Comparison of ENCODE assay signal across 1 cellular context in the genomic region with DNA sequence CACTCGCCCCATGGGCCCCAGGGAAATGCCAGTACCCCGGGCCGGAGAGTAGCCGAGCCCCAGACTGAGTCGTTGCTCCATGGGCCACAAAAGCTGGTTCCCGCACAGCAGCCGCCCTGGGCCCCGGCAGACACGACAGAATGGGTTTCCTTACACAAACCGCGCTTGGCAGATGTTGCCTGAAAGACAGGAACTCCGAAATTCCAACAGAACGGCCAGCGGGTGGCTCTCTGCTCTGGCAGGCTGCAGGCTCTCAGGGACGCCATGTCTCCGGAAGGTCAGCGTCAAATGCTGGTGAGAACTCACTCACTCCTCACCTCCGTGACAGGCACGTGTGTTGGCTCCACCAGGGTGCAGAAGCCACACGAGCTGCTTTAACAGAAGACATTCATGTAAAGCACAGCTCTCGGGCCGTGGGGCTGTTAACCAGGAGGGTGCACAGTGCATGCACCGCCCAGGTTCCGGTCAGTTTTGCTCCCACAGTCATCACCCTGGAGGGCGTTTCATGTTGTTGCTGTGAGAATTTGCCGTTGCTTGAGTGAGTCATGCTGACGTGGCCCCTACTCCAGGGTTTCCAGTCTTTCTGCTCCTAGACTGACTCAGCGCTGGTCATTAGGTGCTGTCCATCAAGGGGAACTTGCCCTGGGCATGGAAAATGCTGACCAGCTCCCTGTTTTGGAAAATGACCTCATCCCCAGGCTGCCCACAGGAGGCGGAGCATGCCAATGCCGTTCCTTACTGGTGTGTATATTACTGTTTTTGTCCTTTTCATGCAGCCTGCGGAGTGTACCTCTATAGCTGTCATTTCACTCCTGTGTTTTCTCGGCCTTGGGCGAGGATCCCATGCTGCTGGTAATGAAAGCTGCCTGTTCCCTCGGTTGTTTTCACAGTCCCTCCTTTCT.
TF ChIP-seq lines count a peak whose summit lies in the region.

No MANE protein-coding gene starts in this region.

TF ChIP-seq in HepG2, 621 proteins besides CTCF, POLR2A, EP300 and RAD21 (continued from another document and continues in another):
- TF ChIP-seq, protein P1, sequence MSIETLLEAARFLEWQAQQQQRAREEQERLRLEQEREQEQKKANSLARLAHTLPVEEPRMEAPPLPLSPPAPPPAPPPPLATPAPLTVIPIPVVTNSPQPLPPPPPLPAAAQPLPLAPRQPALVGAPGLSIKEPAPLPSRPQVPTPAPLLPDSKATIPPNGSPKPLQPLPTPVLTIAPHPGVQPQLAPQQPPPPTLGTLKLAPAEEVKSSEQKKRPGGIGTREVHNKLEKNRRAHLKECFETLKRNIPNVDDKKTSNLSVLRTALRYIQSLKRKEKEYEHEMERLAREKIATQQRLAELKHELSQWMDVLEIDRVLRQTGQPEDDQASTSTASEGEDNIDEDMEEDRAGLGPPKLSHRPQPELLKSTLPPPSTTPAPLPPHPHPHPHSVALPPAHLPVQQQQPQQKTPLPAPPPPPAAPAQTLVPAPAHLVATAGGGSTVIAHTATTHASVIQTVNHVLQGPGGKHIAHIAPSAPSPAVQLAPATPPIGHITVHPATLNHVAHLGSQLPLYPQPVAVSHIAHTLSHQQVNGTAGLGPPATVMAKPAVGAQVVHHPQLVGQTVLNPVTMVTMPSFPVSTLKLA (IDR thresholded peaks at IDR 0.05): peak; percentile 39; the same call in 1 of the 2 replicates
- TF ChIP-seq CCAR2 (optimal IDR thresholded peaks at IDR 0.05; ENCODE audit: low read depth, low read length) (no peak), ZNF10 (CRISPR knock-in tag; IDR thresholded peaks at IDR 0.05; ENCODE audit: borderline replicate concordance, low read depth) (no peak), ZNF292 (CRISPR knock-in tag; IDR thresholded peaks at IDR 0.05; ENCODE audit: borderline replicate concordance, low read depth) (0 out of 2 replicates have a peak, but pooled peaks have one; percentile 31), ZNF570 (CRISPR knock-in tag; IDR thresholded peaks at IDR 0.05; ENCODE audit: borderline replicate concordance) (no peak), ZNF652 (CRISPR knock-in tag; IDR thresholded peaks at IDR 0.05; ENCODE audit: borderline replicate concordance, low read depth) (no peak), ZNF343 (CRISPR knock-in tag; IDR thresholded peaks at IDR 0.05) (peak; percentile 80; the same call in 1 of the 2 replicates), HNRNPK (IDR thresholded peaks at IDR 0.05; ENCODE audit: low read depth, low read length, poor library complexity, severe bottlenecking) (no peak), HHEX (CRISPR knock-in tag; IDR thresholded peaks at IDR 0.05) (no peak), ZNF629 (CRISPR knock-in tag; conservative IDR thresholded peaks at IDR 0.05) (no peak), ZNF563 (CRISPR knock-in tag; IDR thresholded peaks at IDR 0.05) (peak; percentile 84; the same call in 1 of the 2 replicates), ADNP (CRISPR knock-in tag; IDR thresholded peaks at IDR 0.05) (no peak), ZNF550 (CRISPR knock-in tag; IDR thresholded peaks at IDR 0.05; ENCODE audit: borderline replicate concordance) (no peak), MLLT10 (CRISPR knock-in tag; IDR thresholded peaks at IDR 0.05) (no peak), ZNF431 (CRISPR knock-in tag; IDR thresholded peaks at IDR 0.05; ENCODE audit: borderline replicate concordance, low read depth) (0 out of 2 replicates have a peak, but pooled peaks have one; percentile 59), MIER2 (CRISPR knock-in tag; IDR thresholded peaks at IDR 0.05) (no peak), ZNF256 (CRISPR knock-in tag; conservative IDR thresholded peaks at IDR 0.05) (no peak), ZNF263 (CRISPR knock-in tag; IDR thresholded peaks at IDR 0.05) (peak; percentile 35; the same call in 1 of the 2 replicates), ZNF678 (CRISPR knock-in tag; IDR thresholded peaks at IDR 0.05) (0 out of 2 replicates have a peak, but pooled peaks have one; percentile 67), NCOA1 (CRISPR knock-in tag; IDR thresholded peaks at IDR 0.05) (no peak), BHLHE40 (IDR thresholded peaks at IDR 0.05; ENCODE audit: low read length) (peak; percentile 52), ZFP41 (CRISPR knock-in tag; IDR thresholded peaks at IDR 0.05; ENCODE audit: borderline replicate concordance) (peak; percentile 84; the same call in 1 of the 2 replicates), ZNF264 (CRISPR knock-in tag; IDR thresholded peaks at IDR 0.05) (0 out of 2 replicates have a peak, but pooled peaks have one; percentile 21), MYC (CRISPR knock-in tag; IDR thresholded peaks at IDR 0.05; ENCODE audit: borderline replicate concordance) (peak; percentile 17; the same call in 1 of the 2 replicates), EZH2 (conservative IDR thresholded peaks at IDR 0.05; ENCODE audit: low read depth, low read length) (no peak), ZSCAN12 (CRISPR knock-in tag; IDR thresholded peaks at IDR 0.05) (no peak), YEATS2 (CRISPR knock-in tag; IDR thresholded peaks at IDR 0.05; ENCODE audit: borderline replicate concordance) (no peak; the same call in 1 of the 2 replicates), ZNF558 (CRISPR knock-in tag; IDR thresholded peaks at IDR 0.05; ENCODE audit: borderline replicate concordance) (0 out of 2 replicates have a peak, but pooled peaks have one; percentile 28), CBX1 (IDR thresholded peaks at IDR 0.05; ENCODE audit: low read depth) (no peak), SRSF9 (IDR thresholded peaks at IDR 0.05; ENCODE audit: borderline replicate concordance, insufficient read depth, low read depth, low read length, poor library complexity, severe bottlenecking) (no peak), ISL2 (CRISPR knock-in tag; IDR thresholded peaks at IDR 0.05) (no peak)
- TF ChIP-seq, protein P2, sequence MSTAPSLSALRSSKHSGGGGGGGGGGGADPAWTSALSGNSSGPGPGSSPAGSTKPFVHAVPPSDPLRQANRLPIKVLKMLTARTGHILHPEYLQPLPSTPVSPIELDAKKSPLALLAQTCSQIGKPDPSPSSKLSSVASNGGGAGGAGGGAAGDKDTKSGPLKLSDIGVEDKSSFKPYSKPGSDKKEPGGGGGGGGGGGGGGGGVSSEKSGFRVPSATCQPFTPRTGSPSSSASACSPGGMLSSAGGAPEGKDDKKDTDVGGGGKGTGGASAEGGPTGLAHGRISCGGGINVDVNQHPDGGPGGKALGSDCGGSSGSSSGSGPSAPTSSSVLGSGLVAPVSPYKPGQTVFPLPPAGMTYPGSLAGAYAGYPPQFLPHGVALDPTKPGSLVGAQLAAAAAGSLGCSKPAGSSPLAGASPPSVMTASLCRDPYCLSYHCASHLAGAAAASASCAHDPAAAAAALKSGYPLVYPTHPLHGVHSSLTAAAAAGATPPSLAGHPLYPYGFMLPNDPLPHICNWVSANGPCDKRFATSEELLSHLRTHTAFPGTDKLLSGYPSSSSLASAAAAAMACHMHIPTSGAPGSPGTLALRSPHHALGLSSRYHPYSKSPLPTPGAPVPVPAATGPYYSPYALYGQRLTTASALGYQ (CRISPR knock-in tag; IDR thresholded peaks at IDR 0.05): no peak
- TF ChIP-seq, protein P3, sequence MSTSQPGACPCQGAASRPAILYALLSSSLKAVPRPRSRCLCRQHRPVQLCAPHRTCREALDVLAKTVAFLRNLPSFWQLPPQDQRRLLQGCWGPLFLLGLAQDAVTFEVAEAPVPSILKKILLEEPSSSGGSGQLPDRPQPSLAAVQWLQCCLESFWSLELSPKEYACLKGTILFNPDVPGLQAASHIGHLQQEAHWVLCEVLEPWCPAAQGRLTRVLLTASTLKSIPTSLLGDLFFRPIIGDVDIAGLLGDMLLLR (CRISPR knock-in tag; IDR thresholded peaks at IDR 0.05): 0 out of 2 replicates have a peak, but pooled peaks have one; percentile 58
- TF ChIP-seq, protein P4, sequence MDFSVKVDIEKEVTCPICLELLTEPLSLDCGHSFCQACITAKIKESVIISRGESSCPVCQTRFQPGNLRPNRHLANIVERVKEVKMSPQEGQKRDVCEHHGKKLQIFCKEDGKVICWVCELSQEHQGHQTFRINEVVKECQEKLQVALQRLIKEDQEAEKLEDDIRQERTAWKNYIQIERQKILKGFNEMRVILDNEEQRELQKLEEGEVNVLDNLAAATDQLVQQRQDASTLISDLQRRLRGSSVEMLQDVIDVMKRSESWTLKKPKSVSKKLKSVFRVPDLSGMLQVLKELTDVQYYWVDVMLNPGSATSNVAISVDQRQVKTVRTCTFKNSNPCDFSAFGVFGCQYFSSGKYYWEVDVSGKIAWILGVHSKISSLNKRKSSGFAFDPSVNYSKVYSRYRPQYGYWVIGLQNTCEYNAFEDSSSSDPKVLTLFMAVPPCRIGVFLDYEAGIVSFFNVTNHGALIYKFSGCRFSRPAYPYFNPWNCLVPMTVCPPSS (IDR thresholded peaks at IDR 0.05): no peak
- TF ChIP-seq, protein P5, sequence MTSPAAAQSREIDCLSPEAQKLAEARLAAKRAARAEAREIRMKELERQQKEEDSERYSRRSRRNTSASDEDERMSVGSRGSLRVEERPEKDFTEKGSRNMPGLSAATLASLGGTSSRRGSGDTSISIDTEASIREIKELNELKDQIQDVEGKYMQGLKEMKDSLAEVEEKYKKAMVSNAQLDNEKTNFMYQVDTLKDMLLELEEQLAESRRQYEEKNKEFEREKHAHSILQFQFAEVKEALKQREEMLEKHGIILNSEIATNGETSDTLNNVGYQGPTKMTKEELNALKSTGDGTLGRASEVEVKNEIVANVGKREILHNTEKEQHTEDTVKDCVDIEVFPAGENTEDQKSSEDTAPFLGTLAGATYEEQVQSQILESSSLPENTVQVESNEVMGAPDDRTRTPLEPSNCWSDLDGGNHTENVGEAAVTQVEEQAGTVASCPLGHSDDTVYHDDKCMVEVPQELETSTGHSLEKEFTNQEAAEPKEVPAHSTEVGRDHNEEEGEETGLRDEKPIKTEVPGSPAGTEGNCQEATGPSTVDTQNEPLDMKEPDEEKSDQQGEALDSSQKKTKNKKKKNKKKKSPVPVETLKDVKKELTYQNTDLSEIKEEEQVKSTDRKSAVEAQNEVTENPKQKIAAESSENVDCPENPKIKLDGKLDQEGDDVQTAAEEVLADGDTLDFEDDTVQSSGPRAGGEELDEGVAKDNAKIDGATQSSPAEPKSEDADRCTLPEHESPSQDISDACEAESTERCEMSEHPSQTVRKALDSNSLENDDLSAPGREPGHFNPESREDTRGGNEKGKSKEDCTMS (CRISPR knock-in tag; conservative IDR thresholded peaks at IDR 0.05): no peak
- TF ChIP-seq, protein P6, sequence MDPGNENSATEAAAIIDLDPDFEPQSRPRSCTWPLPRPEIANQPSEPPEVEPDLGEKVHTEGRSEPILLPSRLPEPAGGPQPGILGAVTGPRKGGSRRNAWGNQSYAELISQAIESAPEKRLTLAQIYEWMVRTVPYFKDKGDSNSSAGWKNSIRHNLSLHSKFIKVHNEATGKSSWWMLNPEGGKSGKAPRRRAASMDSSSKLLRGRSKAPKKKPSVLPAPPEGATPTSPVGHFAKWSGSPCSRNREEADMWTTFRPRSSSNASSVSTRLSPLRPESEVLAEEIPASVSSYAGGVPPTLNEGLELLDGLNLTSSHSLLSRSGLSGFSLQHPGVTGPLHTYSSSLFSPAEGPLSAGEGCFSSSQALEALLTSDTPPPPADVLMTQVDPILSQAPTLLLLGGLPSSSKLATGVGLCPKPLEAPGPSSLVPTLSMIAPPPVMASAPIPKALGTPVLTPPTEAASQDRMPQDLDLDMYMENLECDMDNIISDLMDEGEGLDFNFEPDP (CRISPR knock-in tag; conservative IDR thresholded peaks at IDR 0.05): no peak
- TF ChIP-seq, protein P7, sequence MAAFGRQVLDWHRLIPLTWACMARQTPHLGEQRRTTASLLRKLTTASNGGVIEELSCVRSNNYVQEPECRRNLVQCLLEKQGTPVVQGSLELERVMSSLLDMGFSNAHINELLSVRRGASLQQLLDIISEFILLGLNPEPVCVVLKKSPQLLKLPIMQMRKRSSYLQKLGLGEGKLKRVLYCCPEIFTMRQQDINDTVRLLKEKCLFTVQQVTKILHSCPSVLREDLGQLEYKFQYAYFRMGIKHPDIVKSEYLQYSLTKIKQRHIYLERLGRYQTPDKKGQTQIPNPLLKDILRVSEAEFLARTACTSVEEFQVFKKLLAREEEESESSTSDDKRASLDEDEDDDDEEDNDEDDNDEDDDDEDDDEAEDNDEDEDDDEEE (CRISPR knock-in tag; IDR thresholded peaks at IDR 0.05): peak; percentile 95; the same call in 1 of the 2 replicates
- TF ChIP-seq, protein P8, sequence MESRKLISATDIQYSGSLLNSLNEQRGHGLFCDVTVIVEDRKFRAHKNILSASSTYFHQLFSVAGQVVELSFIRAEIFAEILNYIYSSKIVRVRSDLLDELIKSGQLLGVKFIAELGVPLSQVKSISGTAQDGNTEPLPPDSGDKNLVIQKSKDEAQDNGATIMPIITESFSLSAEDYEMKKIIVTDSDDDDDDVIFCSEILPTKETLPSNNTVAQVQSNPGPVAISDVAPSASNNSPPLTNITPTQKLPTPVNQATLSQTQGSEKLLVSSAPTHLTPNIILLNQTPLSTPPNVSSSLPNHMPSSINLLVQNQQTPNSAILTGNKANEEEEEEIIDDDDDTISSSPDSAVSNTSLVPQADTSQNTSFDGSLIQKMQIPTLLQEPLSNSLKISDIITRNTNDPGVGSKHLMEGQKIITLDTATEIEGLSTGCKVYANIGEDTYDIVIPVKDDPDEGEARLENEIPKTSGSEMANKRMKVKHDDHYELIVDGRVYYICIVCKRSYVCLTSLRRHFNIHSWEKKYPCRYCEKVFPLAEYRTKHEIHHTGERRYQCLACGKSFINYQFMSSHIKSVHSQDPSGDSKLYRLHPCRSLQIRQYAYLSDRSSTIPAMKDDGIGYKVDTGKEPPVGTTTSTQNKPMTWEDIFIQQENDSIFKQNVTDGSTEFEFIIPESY (CRISPR knock-in tag; IDR thresholded peaks at IDR 0.05): no peak
- TF ChIP-seq, protein P9, sequence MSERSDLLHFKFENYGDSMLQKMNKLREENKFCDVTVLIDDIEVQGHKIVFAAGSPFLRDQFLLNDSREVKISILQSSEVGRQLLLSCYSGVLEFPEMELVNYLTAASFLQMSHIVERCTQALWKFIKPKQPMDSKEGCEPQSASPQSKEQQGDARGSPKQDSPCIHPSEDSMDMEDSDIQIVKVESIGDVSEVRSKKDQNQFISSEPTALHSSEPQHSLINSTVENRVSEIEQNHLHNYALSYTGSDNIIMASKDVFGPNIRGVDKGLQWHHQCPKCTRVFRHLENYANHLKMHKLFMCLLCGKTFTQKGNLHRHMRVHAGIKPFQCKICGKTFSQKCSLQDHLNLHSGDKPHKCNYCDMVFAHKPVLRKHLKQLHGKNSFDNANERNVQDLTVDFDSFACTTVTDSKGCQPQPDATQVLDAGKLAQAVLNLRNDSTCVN (CRISPR knock-in tag; IDR thresholded peaks at IDR 0.05; ENCODE audit: borderline replicate concordance): no peak
- TF ChIP-seq, protein P10, sequence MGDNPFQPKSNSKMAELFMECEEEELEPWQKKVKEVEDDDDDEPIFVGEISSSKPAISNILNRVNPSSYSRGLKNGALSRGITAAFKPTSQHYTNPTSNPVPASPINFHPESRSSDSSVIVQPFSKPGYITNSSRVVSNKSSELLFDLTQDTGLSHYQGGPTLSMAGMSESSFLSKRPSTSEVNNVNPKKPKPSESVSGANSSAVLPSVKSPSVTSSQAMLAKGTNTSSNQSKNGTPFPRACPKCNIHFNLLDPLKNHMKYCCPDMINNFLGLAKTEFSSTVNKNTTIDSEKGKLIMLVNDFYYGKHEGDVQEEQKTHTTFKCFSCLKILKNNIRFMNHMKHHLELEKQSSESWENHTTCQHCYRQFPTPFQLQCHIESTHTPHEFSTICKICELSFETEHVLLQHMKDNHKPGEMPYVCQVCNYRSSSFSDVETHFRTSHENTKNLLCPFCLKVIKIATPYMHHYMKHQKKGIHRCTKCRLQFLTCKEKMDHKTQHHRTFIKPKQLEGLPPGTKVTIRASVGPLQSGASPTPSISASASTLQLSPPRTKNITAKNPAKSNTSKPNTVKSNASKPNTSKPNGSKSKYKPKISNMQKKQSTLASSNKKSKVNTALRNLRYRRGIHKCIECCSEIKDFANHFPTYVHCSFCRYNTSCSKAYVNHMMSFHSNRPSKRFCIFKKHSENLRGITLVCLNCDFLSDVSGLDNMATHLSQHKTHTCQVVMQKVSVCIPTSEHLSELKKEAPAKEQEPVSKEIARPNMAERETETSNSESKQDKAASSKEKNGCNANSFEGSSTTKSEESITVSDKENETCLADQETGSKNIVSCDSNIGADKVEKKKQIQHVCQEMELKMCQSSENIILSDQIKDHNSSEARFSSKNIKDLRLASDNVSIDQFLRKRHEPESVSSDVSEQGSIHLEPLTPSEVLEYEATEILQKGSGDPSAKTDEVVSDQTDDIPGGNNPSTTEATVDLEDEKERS (CRISPR knock-in tag; IDR thresholded peaks at IDR 0.05): peak; percentile 90; the same call in 1 of the 2 replicates
